18 cellular contexts compared by ENCODE assay signal in genomic region chr5:96157077-96157780, GRCh38.
DNase-seq lines count a peak whose midpoint lies in the region; ATAC-seq, FAIRE-seq and TF ChIP-seq lines count a peak whose summit lies in the region.
"Had no signal": no experiment of that assay in that cellular context is flagged by ENCODE, and none has a peak within 500 bp of the region (broad histone marks: within the 10 kb centered on the region; RNA-seq: fewer than 3 reads in every experiment).

No MANE protein-coding gene starts in this region.

- H3K4me3 Mint-ChIP-seq in activated CD4-positive, alpha-beta memory T cell treated with anti-CD3 and anti-CD28 coated beads for 36 hours: no peak overlapping the region
- H3K4me3 Mint-ChIP-seq: activated naive CD8-positive, alpha-beta T cell treated with anti-CD3 and anti-CD28 coated beads for 36 hours; naive thymus-derived CD8-positive, alpha-beta T cell had no signal

- no peak overlapping the region for H3K4me3 ChIP-seq in bronchial epithelial cell (ENCODE audit: low read depth, low read length)
- no peak overlapping the region for H3K4me3 ChIP-seq in tibial artery

- DNase-seq in HT-29 (ENCODE audit: low spot score) (peak; percentile 55), bronchial epithelial cell (ENCODE audit: low read depth) (peak; percentile 67), left colon (peak; percentile 25 to 51), DMS 273 (lab: John Stamatoyannopoulos, UW; ENCODE audit: unreplicated experiment) (no peak), tibial artery (no peak)
- no peak for DNase-seq in activated CD4-positive, alpha-beta memory T cell treated with anti-CD3 and anti-CD28 coated beads for 36 hours
- DNase-seq: activated naive CD8-positive, alpha-beta T cell treated with anti-CD3 and anti-CD28 coated beads for 36 hours; cerebellar nuclear complex; kidney glomerular epithelial cell; naive thymus-derived CD8-positive, alpha-beta T cell; NCI-H1436; stimulated activated CD4-positive, alpha-beta T cell treated with anti-CD3 and anti-CD28 coated beads, Interleukin-12 subunit alpha, Interleukin-12 subunit beta, amount 100 ng/mL, for 4 hours; SW 1271 had no signal

- peak; percentile 32 for FAIRE-seq in bronchial epithelial cell (lab: Jason Lieb, UNC)
- FAIRE-seq: astrocyte, H1 had no signal

- peak overlapping the region; percentile 55; the same call in 1 of the 2 replicates for H3K27ac ChIP-seq in C4-2B
- no peak overlapping the region for H3K27ac ChIP-seq in tibial artery

- intact Hi-C loops in left colon (cut with DNase I, micrococcal nuclease) (no loop called here), tibial artery (cut with DNase I; ENCODE audit: low total_unique reads) (no loop called here)
- intact Hi-C loops in activated CD4-positive, alpha-beta memory T cell treated with anti-CD3 and anti-CD28 coated beads for 36 hours (cut with micrococcal nuclease): no loop called here

- no peaks in the 10 kb centered on the region for H3K4me1 Mint-ChIP-seq in activated CD4-positive, alpha-beta memory T cell treated with anti-CD3 and anti-CD28 coated beads for 36 hours (ENCODE audit: low read depth)
- H3K4me1 Mint-ChIP-seq: activated naive CD8-positive, alpha-beta T cell treated with anti-CD3 and anti-CD28 coated beads for 36 hours; naive thymus-derived CD8-positive, alpha-beta T cell had no signal

- no peaks in the 10 kb centered on the region for H3K9me3 ChIP-seq in tibial artery

- POLR2A ChIA-PET in activated CD4-positive, alpha-beta memory T cell treated with anti-CD3 and anti-CD28 coated beads for 36 hours (lab: Charles Lee): interaction anchor here (0.5 kb wide), 1 partner anchor 127 kb away, joined by 3 read pairs; no protein-coding TSS in a partner anchor

- ATAC-seq in left colon: peak; percentile 95
- ATAC-seq in HG03378 (IDR thresholded peaks at IDR 0.05; ENCODE audit: unreplicated experiment): no peak
- ATAC-seq: naive thymus-derived CD8-positive, alpha-beta T cell; Right ventricle myocardium inferior had no signal

- no peak for TF ChIP-seq CTCF in C4-2B (conservative IDR thresholded peaks at IDR 0.05)
- no peak for TF ChIP-seq CTCF in bronchial epithelial cell (IDR thresholded peaks at IDR 0.05; ENCODE audit: insufficient read depth, low read length, severe bottlenecking)
- TF ChIP-seq CTCF in tibial artery (IDR thresholded peaks at IDR 0.05): no peak

- no peaks in the 10 kb centered on the region for H3K4me1 ChIP-seq in tibial artery

- no peaks in the 10 kb centered on the region for H3K9me3 Mint-ChIP-seq in activated CD4-positive, alpha-beta memory T cell treated with anti-CD3 and anti-CD28 coated beads for 36 hours
- H3K9me3 Mint-ChIP-seq: activated naive CD8-positive, alpha-beta T cell treated with anti-CD3 and anti-CD28 coated beads for 36 hours; naive thymus-derived CD8-positive, alpha-beta T cell had no signal

- no peak overlapping the region for H3K27ac Mint-ChIP-seq in activated CD4-positive, alpha-beta memory T cell treated with anti-CD3 and anti-CD28 coated beads for 36 hours
- H3K27ac Mint-ChIP-seq: activated naive CD8-positive, alpha-beta T cell treated with anti-CD3 and anti-CD28 coated beads for 36 hours; naive thymus-derived CD8-positive, alpha-beta T cell had no signal

- CTCF ChIA-PET in activated CD4-positive, alpha-beta memory T cell treated with anti-CD3 and anti-CD28 coated beads for 36 hours (lab: Charles Lee): no interaction called here

- H3K27me3 ChIP-seq in bronchial epithelial cell (ENCODE audit: control insufficient read depth, insufficient read depth, low read length): no peaks in the 10 kb centered on the region
- H3K27me3 ChIP-seq in tibial artery: no peaks in the 10 kb centered on the region

- peaks cover 6% of the 10 kb centered on the region for H3K27me3 Mint-ChIP-seq in activated CD4-positive, alpha-beta memory T cell treated with anti-CD3 and anti-CD28 coated beads for 36 hours

- no peaks in the 10 kb centered on the region for H3K36me3 ChIP-seq in bronchial epithelial cell (ENCODE audit: control insufficient read depth, insufficient read depth, low read length)
- H3K36me3 ChIP-seq in tibial artery: no peaks in the 10 kb centered on the region

- no peaks in the 10 kb centered on the region for H3K36me3 Mint-ChIP-seq in activated CD4-positive, alpha-beta memory T cell treated with anti-CD3 and anti-CD28 coated beads for 36 hours
- H3K36me3 Mint-ChIP-seq: activated naive CD8-positive, alpha-beta T cell treated with anti-CD3 and anti-CD28 coated beads for 36 hours; naive thymus-derived CD8-positive, alpha-beta T cell had no signal

Comparison
In these comparisons a context has a peak if more than half of its experiments do, and no peak if none do; other contexts are left out.
1. DNase-seq: peak in HT-29 (single experiment), bronchial epithelial cell (single experiment) and left colon (2 of 2); none in DMS 273 (single experiment), activated CD4-positive, alpha-beta memory T cell treated with anti-CD3 and anti-CD28 coated beads for 36 hours (single experiment) and tibial artery (0 of 2).